In genomic region chr1:53557830-53558784, GRCh38 we compare ENCODE assay signal across 1 cellular context.
TF ChIP-seq lines count a peak whose summit lies in the region.

No MANE protein-coding gene starts in this region.

TF ChIP-seq in H1, 55 proteins besides CTCF, POLR2A, EP300 and RAD21:
- TF ChIP-seq ASH2L (IDR thresholded peaks at IDR 0.05; ENCODE audit: low read length) (no peak), CEBPB (IDR thresholded peaks at IDR 0.05; ENCODE audit: low read depth, low read length) (no peak), ATF3 (IDR thresholded peaks at IDR 0.05; ENCODE audit: insufficient read depth, low read depth, low read length) (no peak), KDM4A (IDR thresholded peaks at IDR 0.05; ENCODE audit: low read depth, low read length, severe bottlenecking) (no peak), MAFK (IDR thresholded peaks at IDR 0.05; ENCODE audit: low read depth, low read length) (no peak), TBP (IDR thresholded peaks at IDR 0.05; ENCODE audit: low read depth, low read length) (no peak), KDM1A (IDR thresholded peaks at IDR 0.05; ENCODE audit: borderline replicate concordance, low read length) (no peak), KDM5A (IDR thresholded peaks at IDR 0.05; ENCODE audit: low read length) (no peak), EZH2 (IDR thresholded peaks at IDR 0.05; ENCODE audit: low read depth, low read length, severe bottlenecking) (no peak)
